Comparison of ENCODE assay signal across 16 cellular contexts in genomic region chr12:114764516-114764915, GRCh38.
DNase-seq lines count a peak whose midpoint lies in the region; ATAC-seq and TF ChIP-seq lines count a peak whose summit lies in the region.
"Had no signal": no experiment of that assay in that cellular context is flagged by ENCODE, and none has a peak within 500 bp of the region (broad histone marks: within the 10 kb centered on the region; RNA-seq: fewer than 3 reads in every experiment).

No MANE protein-coding gene starts in this region.

- intact Hi-C loops in PC-3 (cut with micrococcal nuclease) = no loop called here

- peak overlapping the region; percentile 27 for H3K4me3 Mint-ChIP-seq in type B pancreatic cell
- H3K4me3 Mint-ChIP-seq in T-helper 17 cell = no peak overlapping the region
- H3K4me3 Mint-ChIP-seq: CD8-positive, alpha-beta memory T cell; IgD-negative memory B cell had no signal

- H3K36me3 ChIP-seq in PC-3 (ENCODE audit: low read depth, low read length) = no peaks in the 10 kb centered on the region
- H3K36me3 ChIP-seq in hepatocyte (replicated peaks; ENCODE audit: insufficient read depth, low read depth) = no peaks in the 10 kb centered on the region
- H3K36me3 ChIP-seq: BLaER1, SJSA1 had no signal

- H3K4me1 ChIP-seq in PC-3 (ENCODE audit: insufficient read depth, low read length) (peaks cover 25% of the 10 kb centered on the region), hepatocyte (ENCODE audit: insufficient read depth) (peaks cover 42% of the 10 kb centered on the region), foreskin keratinocyte (no peaks in the 10 kb centered on the region)
- H3K4me1 ChIP-seq: BLaER1 had no signal

- no peak for ATAC-seq in PC-3
- no peak for ATAC-seq in HG02870 (IDR thresholded peaks at IDR 0.05; ENCODE audit: unreplicated experiment)
- ATAC-seq in T-helper 17 cell = no peak
- no peak for ATAC-seq in foreskin keratinocyte

- H3K4me1 Mint-ChIP-seq in type B pancreatic cell (ENCODE audit: unreplicated experiment) (peaks cover 44% of the 10 kb centered on the region), T-helper 17 cell (no peaks in the 10 kb centered on the region)
- H3K4me1 Mint-ChIP-seq: CD8-positive, alpha-beta memory T cell; IgD-negative memory B cell had no signal

- H3K27me3 Mint-ChIP-seq in type B pancreatic cell = no peaks in the 10 kb centered on the region
- no peaks in the 10 kb centered on the region for H3K27me3 Mint-ChIP-seq in T-helper 17 cell
- H3K27me3 Mint-ChIP-seq: CD8-positive, alpha-beta memory T cell had no signal

- H2AFZ ChIP-seq in PC-3 (ENCODE audit: low read length) (0 out of 2 replicates have a peak overlapping the region, but pooled peaks have one; percentile 29), hepatocyte (no peak overlapping the region)

- H3K79me2 ChIP-seq in PC-3 (ENCODE audit: low read length) = no peaks in the 10 kb centered on the region
- H3K79me2 ChIP-seq in hepatocyte = no peaks in the 10 kb centered on the region

- H4K20me1 ChIP-seq in PC-3 (ENCODE audit: low read length) (no peaks in the 10 kb centered on the region), hepatocyte (ENCODE audit: insufficient read depth, poor library complexity, severe bottlenecking) (no peaks in the 10 kb centered on the region)
- H4K20me1 ChIP-seq: BLaER1 had no signal

- H3K27ac Mint-ChIP-seq in type B pancreatic cell (no peak overlapping the region), T-helper 17 cell (no peak overlapping the region)
- H3K27ac Mint-ChIP-seq: CD8-positive, alpha-beta memory T cell; IgD-negative memory B cell had no signal

- TF ChIP-seq CTCF in PC-3 (conservative IDR thresholded peaks at IDR 0.05; ENCODE audit: low read depth, low read length) (no peak), hepatocyte (IDR thresholded peaks at IDR 0.05; ENCODE audit: poor library complexity) (no peak), type B pancreatic cell (conservative IDR thresholded peaks at IDR 0.05) (no peak), foreskin keratinocyte (conservative IDR thresholded peaks at IDR 0.05) (no peak)

- DNase-seq in NCI-H1436 (lab: John Stamatoyannopoulos, UW) = peak; percentile 26
- DNase-seq in NCI-H1436 treated with DMSO at 0.1 percent for 48 hours (lab: John Stamatoyannopoulos, UW) = no peak
- no peak for DNase-seq in PC-3
- DNase-seq in hepatocyte (ENCODE audit: low spot score) = no peak
- no peak for DNase-seq in type B pancreatic cell (ENCODE audit: extremely low spot score, unreplicated experiment)
- no peak for DNase-seq in T-helper 17 cell
- DNase-seq in foreskin keratinocyte = no peak
- DNase-seq: 8988T; CD8-positive, alpha-beta memory T cell; H7; NCI-H2107; NCI-H510A had no signal

- no peak overlapping the region for H3K9ac ChIP-seq in PC-3 (ENCODE audit: low read length)
- H3K9ac ChIP-seq: BLaER1 had no signal

- no peaks in the 10 kb centered on the region for H3K9me3 Mint-ChIP-seq in type B pancreatic cell

- H3K27me3 ChIP-seq in PC-3 (ENCODE audit: low read length) (no peaks in the 10 kb centered on the region), hepatocyte (no peaks in the 10 kb centered on the region), foreskin keratinocyte (no peaks in the 10 kb centered on the region)
- H3K27me3 ChIP-seq: BLaER1, SJSA1 had no signal

- H3F3A ChIP-seq in PC-3 (ENCODE audit: low read length, unreplicated experiment) = peaks cover 3% of the 10 kb centered on the region

- H3K9me2 ChIP-seq in PC-3 (replicated peaks; ENCODE audit: low read length) (no peaks in the 10 kb centered on the region), hepatocyte (replicated peaks; ENCODE audit: insufficient read depth) (no peaks in the 10 kb centered on the region)

- H3K4me2 ChIP-seq in PC-3 (ENCODE audit: low read length) (no peak overlapping the region), hepatocyte (no peak overlapping the region)
- H3K4me2 ChIP-seq: BLaER1 had no signal

- WGBS in hepatocyte (ENCODE audit: low lambda C conversion rate, missing lambda C conversion rate) = 42% methylated on average over 6 of the region's 6 CpGs

- H3K36me3 Mint-ChIP-seq in type B pancreatic cell (no peaks in the 10 kb centered on the region), T-helper 17 cell (ENCODE audit: low read depth) (no peaks in the 10 kb centered on the region)
- H3K36me3 Mint-ChIP-seq: CD8-positive, alpha-beta memory T cell; IgD-negative memory B cell had no signal

- H3K4me3 ChIP-seq in PC-3 (ENCODE audit: low read length) = no peak overlapping the region
- H3K4me3 ChIP-seq in hepatocyte = no peak overlapping the region
- H3K4me3 ChIP-seq: BLaER1, SJSA1 had no signal

- H3K27ac ChIP-seq in PC-3 (ENCODE audit: low read length) = no peak overlapping the region
- H3K27ac ChIP-seq in hepatocyte = peak overlapping the region; percentile 82
- H3K27ac ChIP-seq in foreskin keratinocyte = no peak overlapping the region
- H3K27ac ChIP-seq: BLaER1, SJSA1 had no signal

- H3K9me3 ChIP-seq in PC-3 (ENCODE audit: low read length) (no peaks in the 10 kb centered on the region), hepatocyte (ENCODE audit: low read depth) (no peaks in the 10 kb centered on the region), T-helper 17 cell (ENCODE audit: control insufficient read depth, low read length, poor library complexity, severe bottlenecking) (no peaks in the 10 kb centered on the region)
- H3K9me3 ChIP-seq: BLaER1, SJSA1 had no signal

- BruUV-seq in PC-3 (replicated peaks; lab: Mats Ljungman, UMichigan) = no TSS peak

- POLR2A ChIA-PET in PC-3 (lab: Charles Lee; ENCODE audit: unreplicated experiment) = no interaction called here

- CTCF ChIA-PET in PC-3 (lab: Charles Lee) = no interaction called here
